ENCODE assay signal across 1 cellular context in the genomic region with DNA sequence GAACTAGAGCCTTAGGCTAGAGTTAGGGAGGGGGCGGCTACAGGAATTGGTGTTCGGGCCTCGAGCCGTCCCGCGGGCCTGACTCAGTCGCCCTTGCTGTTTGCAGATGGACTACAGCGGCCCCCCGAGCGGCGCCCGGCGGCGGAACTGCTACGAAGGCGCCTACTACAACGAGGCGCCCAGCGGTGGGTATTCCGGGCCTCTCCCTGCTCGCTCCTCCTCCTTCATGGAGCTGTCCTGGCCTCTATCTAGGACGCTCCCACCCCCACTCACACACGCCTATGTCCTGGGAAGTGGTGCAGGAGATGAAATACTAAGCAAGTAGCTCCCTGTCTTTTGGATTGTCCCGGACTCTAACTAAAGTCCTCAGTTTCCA.
TF ChIP-seq lines count a peak whose summit lies in the region.

No MANE protein-coding gene starts in this region.

TF ChIP-seq in neural cell, 6 proteins besides CTCF, POLR2A, EP300 and RAD21 (continued from another document):
- TF ChIP-seq, protein P1, sequence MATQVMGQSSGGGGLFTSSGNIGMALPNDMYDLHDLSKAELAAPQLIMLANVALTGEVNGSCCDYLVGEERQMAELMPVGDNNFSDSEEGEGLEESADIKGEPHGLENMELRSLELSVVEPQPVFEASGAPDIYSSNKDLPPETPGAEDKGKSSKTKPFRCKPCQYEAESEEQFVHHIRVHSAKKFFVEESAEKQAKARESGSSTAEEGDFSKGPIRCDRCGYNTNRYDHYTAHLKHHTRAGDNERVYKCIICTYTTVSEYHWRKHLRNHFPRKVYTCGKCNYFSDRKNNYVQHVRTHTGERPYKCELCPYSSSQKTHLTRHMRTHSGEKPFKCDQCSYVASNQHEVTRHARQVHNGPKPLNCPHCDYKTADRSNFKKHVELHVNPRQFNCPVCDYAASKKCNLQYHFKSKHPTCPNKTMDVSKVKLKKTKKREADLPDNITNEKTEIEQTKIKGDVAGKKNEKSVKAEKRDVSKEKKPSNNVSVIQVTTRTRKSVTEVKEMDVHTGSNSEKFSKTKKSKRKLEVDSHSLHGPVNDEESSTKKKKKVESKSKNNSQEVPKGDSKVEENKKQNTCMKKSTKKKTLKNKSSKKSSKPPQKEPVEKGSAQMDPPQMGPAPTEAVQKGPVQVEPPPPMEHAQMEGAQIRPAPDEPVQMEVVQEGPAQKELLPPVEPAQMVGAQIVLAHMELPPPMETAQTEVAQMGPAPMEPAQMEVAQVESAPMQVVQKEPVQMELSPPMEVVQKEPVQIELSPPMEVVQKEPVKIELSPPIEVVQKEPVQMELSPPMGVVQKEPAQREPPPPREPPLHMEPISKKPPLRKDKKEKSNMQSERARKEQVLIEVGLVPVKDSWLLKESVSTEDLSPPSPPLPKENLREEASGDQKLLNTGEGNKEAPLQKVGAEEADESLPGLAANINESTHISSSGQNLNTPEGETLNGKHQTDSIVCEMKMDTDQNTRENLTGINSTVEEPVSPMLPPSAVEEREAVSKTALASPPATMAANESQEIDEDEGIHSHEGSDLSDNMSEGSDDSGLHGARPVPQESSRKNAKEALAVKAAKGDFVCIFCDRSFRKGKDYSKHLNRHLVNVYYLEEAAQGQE (IDR thresholded peaks at IDR 0.05; ENCODE audit: borderline replicate concordance) = no peak
- TF ChIP-seq EZH2 (IDR thresholded peaks at IDR 0.05; ENCODE audit: borderline replicate concordance, insufficient read depth, low read length, poor library complexity, severe bottlenecking) = no peak
- no peak for TF ChIP-seq POLR2AphosphoS5 (IDR thresholded peaks at IDR 0.05)
- TF ChIP-seq MXI1 (conservative IDR thresholded peaks at IDR 0.05; ENCODE audit: poor library complexity, severe bottlenecking) = no peak
- no peak for TF ChIP-seq TAF1 (IDR thresholded peaks at IDR 0.05; ENCODE audit: low read depth)
